Comparison of ENCODE assay signal across 16 cellular contexts in genomic region chr12:106141003-106141402, GRCh38. TPM values are rescaled to one million over a fixed set of nuclear protein-coding genes. Genes with fewer than 3 reads are reported as not detected.
A peak's percentile ranks its signal among the peaks of the same experiment; 100 is the strongest.
DNase-seq lines count a peak whose midpoint lies in the region; ATAC-seq and TF ChIP-seq lines count a peak whose summit lies in the region.
"Had no signal": no experiment of that assay in that cellular context is flagged by ENCODE, and none has a peak within 500 bp of the region (broad histone marks: within the 10 kb centered on the region; RNA-seq: fewer than 3 reads in every experiment).

No MANE protein-coding gene starts in this region.

- no peaks in the 10 kb centered on the region for H3K9me3 ChIP-seq in H9 (ENCODE audit: control insufficient read depth, low read depth, low read length)
- H3K9me3 ChIP-seq in psoas muscle = no peaks in the 10 kb centered on the region

- H4K91ac ChIP-seq in H9 (ENCODE audit: insufficient read length, low read depth, low read length) = no peak overlapping the region

- peak overlapping the region; percentile 91 for H3K4me3 ChIP-seq in psoas muscle
- H3K4me3 ChIP-seq: HAP-1 had no signal

- no peak overlapping the region for H3K9ac ChIP-seq in H9 (ENCODE audit: extremely low read depth, insufficient read length, low read length)

- H3K9me3 Mint-ChIP-seq in H9 = no peaks in the 10 kb centered on the region
- H3K9me3 Mint-ChIP-seq: activated T-cell treated with anti-CD3 and anti-CD28 coated beads, Interleukin-2, amount 50 U/mL, for 72 hours; effector memory CD8-positive, alpha-beta T cell; stimulated activated naive CD8-positive, alpha-beta T cell treated with anti-CD3 and anti-CD28 coated beads, Interleukin-15, Interleukin-2, amounts not matched to agents 100 ng/mL and 50 ng/mL, for 24 hours had no signal

- H2AFZ ChIP-seq in H9 (ENCODE audit: low read length) = no peak overlapping the region

- H3K4me2 ChIP-seq in H9 (ENCODE audit: insufficient read depth, insufficient read length, low read length) = peak overlapping the region; percentile 55

- no peak overlapping the region for H3K27ac Mint-ChIP-seq in H9
- H3K27ac Mint-ChIP-seq: activated T-cell treated with anti-CD3 and anti-CD28 coated beads, Interleukin-2, amount 50 U/mL, for 72 hours; stimulated activated naive CD8-positive, alpha-beta T cell treated with anti-CD3 and anti-CD28 coated beads, Interleukin-15, Interleukin-2, amounts not matched to agents 100 ng/mL and 50 ng/mL, for 24 hours had no signal

- peak overlapping the region; percentile 67 to 79; a peak in 4 of 5 replicates for H3K4me3 Mint-ChIP-seq in H9

- H3K79me1 ChIP-seq in H9 (ENCODE audit: insufficient read depth, low read depth, low read length, poor library complexity, severe bottlenecking) = no peaks in the 10 kb centered on the region

- H4K8ac ChIP-seq in H9 (replicated peaks; ENCODE audit: insufficient read length, low read depth, low read length) = no peak overlapping the region

- H4K5ac ChIP-seq in H9 (ENCODE audit: insufficient read length, low read depth, low read length) = no peak overlapping the region

- no peaks in the 10 kb centered on the region for H4K20me1 ChIP-seq in H9 (ENCODE audit: control insufficient read depth, insufficient read depth, insufficient read length)

- no peak for TF ChIP-seq CTCF in H9 (conservative IDR thresholded peaks at IDR 0.05)
- no peak for TF ChIP-seq CTCF in psoas muscle (IDR thresholded peaks at IDR 0.05)

- no peak overlapping the region for H3T11ph ChIP-seq in H9 (ENCODE audit: low read length)

- no peak overlapping the region for H3K23ac ChIP-seq in H9 (ENCODE audit: insufficient read length, low read depth, low read length)

- no peak overlapping the region for H3K14ac ChIP-seq in H9 (ENCODE audit: insufficient read depth, low read length)

- H3K4me1 Mint-ChIP-seq in H9 = peaks cover 52 to 67% of the 10 kb centered on the region in 2 experiments

- H3K4ac ChIP-seq in H9 (ENCODE audit: low read depth, low read length) = no peak overlapping the region

- no peak overlapping the region for H3K56ac ChIP-seq in H9 (ENCODE audit: insufficient read length, low read depth, low read length)

- H3K27me3 ChIP-seq in H9 (ENCODE audit: insufficient read depth, low read length) (no peaks in the 10 kb centered on the region), psoas muscle (ENCODE audit: insufficient read depth in 3 of 3, low read length in 2 of 3) (no peaks in the 10 kb centered on the region)

- no peak overlapping the region for H2BK5ac ChIP-seq in H9 (ENCODE audit: insufficient read length, low read length)

- intact Hi-C loops in psoas muscle (cut with DNase I) = no loop called here

- H2AK5ac ChIP-seq in H9 (ENCODE audit: insufficient read length, low read length) = no peak overlapping the region

- H3K36me3 Mint-ChIP-seq in H9 (ENCODE audit: insufficient read depth in 1 of 3, low read depth in 3 of 3) = 0 out of 7 replicates have a peak, but pooled peaks cover 0 to 3% (median 0%) of the 10 kb centered on the region in 3 experiments

- no peak overlapping the region for H2BK120ac ChIP-seq in H9 (ENCODE audit: low read depth, low read length, poor library complexity, severe bottlenecking)

- no peak overlapping the region for H2BK12ac ChIP-seq in H9 (ENCODE audit: insufficient read length, low read depth, low read length)

- H3K4me1 ChIP-seq in H9 (ENCODE audit: insufficient read depth, low read length) = peaks cover 6% of the 10 kb centered on the region; the same call in 1 of the 2 replicates
- peaks cover 54% of the 10 kb centered on the region for H3K4me1 ChIP-seq in psoas muscle

- H3K18ac ChIP-seq in H9 (ENCODE audit: insufficient read length, low read depth, low read length) = no peak overlapping the region

- no peak overlapping the region for H3K27ac ChIP-seq in H9 (ENCODE audit: insufficient read length, low read depth, low read length)
- H3K27ac ChIP-seq in angular gyrus (ENCODE audit: low read depth, low read length) = peak overlapping the region; percentile 34
- peak overlapping the region; percentile 98 for H3K27ac ChIP-seq in psoas muscle

- H2BK15ac ChIP-seq in H9 (ENCODE audit: low read depth, low read length) = no peak overlapping the region

- H2BK20ac ChIP-seq in H9 (ENCODE audit: low read depth, low read length, poor library complexity, severe bottlenecking) = no peak overlapping the region

- DNase-seq in H9 = no peak
- peak; percentile 1 for DNase-seq in inferior parietal cortex (ENCODE audit: extremely low spot score)
- DNase-seq in psoas muscle = no peak
- no peak for DNase-seq in globus pallidus (ENCODE audit: low spot score)
- DNase-seq in activated CD4-positive, alpha-beta T cell treated with anti-CD3 and anti-CD28 coated beads, Interleukin-2, amount 50 U/mL, for 48 hours = no peak
- DNase-seq in HT-29 (ENCODE audit: low spot score) = no peak
- DNase-seq: activated CD4-positive, alpha-beta T cell treated with anti-CD3 and anti-CD28 coated beads for 1 hour; activated T-cell treated with anti-CD3 and anti-CD28 coated beads, Interleukin-2, amount 50 U/mL, for 72 hours; effector memory CD8-positive, alpha-beta T cell; NCI-H1092; NCI-H226; OCI-M1 had no signal

- no peaks in the 10 kb centered on the region for H3K36me3 ChIP-seq in psoas muscle (ENCODE audit: insufficient read depth in 1 of 2, low read depth in 1 of 2)
- H3K36me3 ChIP-seq: HAP-1 had no signal

- peaks cover 13% of the 10 kb centered on the region for H3K27me3 Mint-ChIP-seq in H9 (ENCODE audit: low read depth)

- ATAC-seq in psoas muscle (no peak), HG03378 (IDR thresholded peaks at IDR 0.05; ENCODE audit: unreplicated experiment) (no peak)
- ATAC-seq: activated T-cell treated with anti-CD3 and anti-CD28 coated beads, Interleukin-2, amount 50 U/mL, for 72 hours; effector memory CD8-positive, alpha-beta T cell had no signal

- peaks cover 22% of the 10 kb centered on the region for H3K23me2 ChIP-seq in H9 (ENCODE audit: insufficient read length, low read depth, low read length, poor library complexity, severe bottlenecking)

- H3K79me2 ChIP-seq in H9 (ENCODE audit: insufficient read depth, low read length) = peaks cover 4% of the 10 kb centered on the region; the same call in 1 of the 2 replicates

RNA-seq across cellular contexts. Expression of gene NUAK1, which starts 2.2 kb away (rescaled TPM):
- total RNA-seq in H9 (2021) (9.5 and 10.1 TPM in 2 replicates), psoas muscle (100 to 1,000 TPM in 1 of 4 donors, 10 to 100 TPM in 3; 19.8 to 102 (median 35.6) TPM)
- polyA plus RNA-seq in psoas muscle = 10 to 100 TPM in 2 of 3 donors, 1 to 10 TPM in 1; 7.0 to 21.8 (median 10.2) TPM
- 0.91 and 1.3 TPM in 2 replicates for total RNA-seq in HT-29 (2014; rRNA removed; shearing (Covaris generic))
